1 cellular context compared by ENCODE assay signal in genomic region chr1:246582301-246583055, GRCh38.
A peak's percentile ranks its signal among the peaks of the same experiment; 100 is the strongest.
TF ChIP-seq lines count a peak whose summit lies in the region.

No MANE protein-coding gene starts in this region.

TF ChIP-seq in K562, 482 proteins besides CTCF, POLR2A, EP300 and RAD21 (continued from another document and continues in another):
- no peak for TF ChIP-seq ZBTB34 (CRISPR knock-in tag; IDR thresholded peaks at IDR 0.05)
- no peak for TF ChIP-seq ESRRA (IDR thresholded peaks at IDR 0.05; ENCODE audit: borderline replicate concordance, low read depth)
- no peak for TF ChIP-seq ZNF174 (CRISPR knock-in tag; IDR thresholded peaks at IDR 0.05)
- no peak for TF ChIP-seq NFYB (IDR thresholded peaks at IDR 0.05; ENCODE audit: extremely low read depth, insufficient read length)
- TF ChIP-seq CREB3L1 (IDR thresholded peaks at IDR 0.05; ENCODE audit: borderline replicate concordance, low read depth): peak; percentile 18; the same call in 1 of the 2 replicates
- no peak for TF ChIP-seq THAP12 (CRISPR knock-in tag; IDR thresholded peaks at IDR 0.05)
- TF ChIP-seq CREBBP (IDR thresholded peaks at IDR 0.05; ENCODE audit: low read depth, low read length): no peak
- no peak for TF ChIP-seq CBX2 (IDR thresholded peaks at IDR 0.05; ENCODE audit: insufficient read depth, low read length, poor library complexity, severe bottlenecking)
- no peak for TF ChIP-seq JUN (IDR thresholded peaks at IDR 0.05; ENCODE audit: borderline replicate concordance, low read depth, low read length)
- TF ChIP-seq JUN (CRISPR knock-in tag; IDR thresholded peaks at IDR 0.05; ENCODE audit: borderline replicate concordance): no peak
- no peak for TF ChIP-seq PURB (CRISPR knock-in tag; IDR thresholded peaks at IDR 0.05; ENCODE audit: low read depth)
- no peak for TF ChIP-seq ZNF551 (CRISPR knock-in tag; IDR thresholded peaks at IDR 0.05)
- TF ChIP-seq SFPQ (IDR thresholded peaks at IDR 0.05; ENCODE audit: low read depth, low read length): no peak
- TF ChIP-seq NKRF (IDR thresholded peaks at IDR 0.05; ENCODE audit: borderline replicate concordance): peak; percentile 30; the same call in 1 of the 2 replicates
- no peak for TF ChIP-seq KAT8 (IDR thresholded peaks at IDR 0.05; ENCODE audit: low read depth)
- no peak for TF ChIP-seq MIER1 (IDR thresholded peaks at IDR 0.05; ENCODE audit: low read depth)
- TF ChIP-seq GTF3C2 (IDR thresholded peaks at IDR 0.05; ENCODE audit: borderline replicate concordance, extremely low read depth, insufficient read length): no peak
- no peak for TF ChIP-seq MCM3 (IDR thresholded peaks at IDR 0.05)
- TF ChIP-seq MBD1 (CRISPR knock-in tag; IDR thresholded peaks at IDR 0.05): no peak
- TF ChIP-seq U2AF1 (optimal IDR thresholded peaks at IDR 0.05; ENCODE audit: low read depth, low read length): no peak
- TF ChIP-seq IRF2 (CRISPR knock-in tag; IDR thresholded peaks at IDR 0.05): no peak
- TF ChIP-seq ETV6 (IDR thresholded peaks at IDR 0.05; ENCODE audit: borderline replicate concordance in 1 of 2, low read depth in 2 of 2, low read length in 1 of 2): no peak
- TF ChIP-seq ETV6 (CRISPR knock-in tag; IDR thresholded peaks at IDR 0.05; ENCODE audit: borderline replicate concordance): no peak
- no peak for TF ChIP-seq ZC3H11A (IDR thresholded peaks at IDR 0.05; ENCODE audit: low read depth, low read length)
- no peak for TF ChIP-seq RBM14 (IDR thresholded peaks at IDR 0.05; ENCODE audit: borderline replicate concordance, insufficient read depth, low read depth, low read length)
- no peak for TF ChIP-seq PCBP2 (IDR thresholded peaks at IDR 0.05; ENCODE audit: low read depth, low read length, poor library complexity, severe bottlenecking)
- TF ChIP-seq POLR3G (IDR thresholded peaks at IDR 0.05; ENCODE audit: extremely low read depth, insufficient read length, insufficient replicate concordance): no peak
- peak; percentile 86; the same call in 1 of the 2 replicates for TF ChIP-seq ARID3A (IDR thresholded peaks at IDR 0.05; ENCODE audit: borderline replicate concordance, low read depth, low read length)
- TF ChIP-seq RBM25 (IDR thresholded peaks at IDR 0.05; ENCODE audit: low read depth, low read length, severe bottlenecking): no peak
- TF ChIP-seq ZNF436 (CRISPR knock-in tag; IDR thresholded peaks at IDR 0.05): no peak
- no peak for TF ChIP-seq BCOR (IDR thresholded peaks at IDR 0.05)
- no peak for TF ChIP-seq FIP1L1 (IDR thresholded peaks at IDR 0.05; ENCODE audit: low read depth, low read length, poor library complexity, severe bottlenecking)
- no peak for TF ChIP-seq FOXO4 (CRISPR knock-in tag; IDR thresholded peaks at IDR 0.05)
- TF ChIP-seq RUNX1 (IDR thresholded peaks at IDR 0.05; ENCODE audit: low read depth): no peak
- no peak for TF ChIP-seq ZNF280A (IDR thresholded peaks at IDR 0.05; ENCODE audit: low read depth, partially characterized antibody)
- peak in 1 of 2 experiments; percentile 54; a peak in 1 of 4 replicates for TF ChIP-seq KDM1A (IDR thresholded peaks at IDR 0.05)
- TF ChIP-seq ARHGAP35 (IDR thresholded peaks at IDR 0.05; ENCODE audit: partially characterized antibody): no peak
- no peak for TF ChIP-seq NR4A1 (CRISPR knock-in tag; IDR thresholded peaks at IDR 0.05)
- TF ChIP-seq NR4A1 (tag; IDR thresholded peaks at IDR 0.05): peak; percentile 60
- TF ChIP-seq NEUROD1 (IDR thresholded peaks at IDR 0.05; ENCODE audit: borderline replicate concordance, low read depth, low read length, partially characterized antibody): no peak
- no peak for TF ChIP-seq LARP7 (IDR thresholded peaks at IDR 0.05)
